Comparison of ENCODE assay signal across 1 cellular context in the genomic region with DNA sequence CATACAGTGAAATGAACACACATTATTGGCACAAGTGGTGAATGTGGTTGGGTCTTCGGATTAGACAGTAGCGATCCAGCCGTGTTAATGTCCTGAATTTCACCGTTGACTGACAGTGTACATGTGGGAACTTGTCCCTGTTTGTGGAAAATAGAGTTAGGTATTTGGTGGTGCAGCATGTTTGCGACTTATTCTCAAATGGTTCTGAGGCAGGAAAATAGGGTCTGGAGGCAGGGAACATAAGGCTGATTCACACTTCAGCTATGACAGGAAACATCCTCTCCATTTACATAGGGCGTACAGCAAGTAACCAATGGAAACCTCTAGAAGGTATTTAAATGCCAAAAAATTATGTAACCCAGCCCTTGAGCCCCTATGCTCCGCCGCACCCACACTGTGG.
TF ChIP-seq lines count a peak whose summit lies in the region.

No MANE protein-coding gene starts in this region.

TF ChIP-seq in GM23338, 12 proteins besides CTCF, POLR2A, EP300 and RAD21 (continued from another document):
- TF ChIP-seq REST (IDR thresholded peaks at IDR 0.05; ENCODE audit: unreplicated experiment), result no peak
- TF ChIP-seq STAT1 (IDR thresholded peaks at IDR 0.05; ENCODE audit: unreplicated experiment), result no peak
- no peak for TF ChIP-seq POLR2AphosphoS5 (IDR thresholded peaks at IDR 0.05; ENCODE audit: low read depth)
TF ChIP-seq in GM23338: peak in this region for 0.
